In the genomic region with DNA sequence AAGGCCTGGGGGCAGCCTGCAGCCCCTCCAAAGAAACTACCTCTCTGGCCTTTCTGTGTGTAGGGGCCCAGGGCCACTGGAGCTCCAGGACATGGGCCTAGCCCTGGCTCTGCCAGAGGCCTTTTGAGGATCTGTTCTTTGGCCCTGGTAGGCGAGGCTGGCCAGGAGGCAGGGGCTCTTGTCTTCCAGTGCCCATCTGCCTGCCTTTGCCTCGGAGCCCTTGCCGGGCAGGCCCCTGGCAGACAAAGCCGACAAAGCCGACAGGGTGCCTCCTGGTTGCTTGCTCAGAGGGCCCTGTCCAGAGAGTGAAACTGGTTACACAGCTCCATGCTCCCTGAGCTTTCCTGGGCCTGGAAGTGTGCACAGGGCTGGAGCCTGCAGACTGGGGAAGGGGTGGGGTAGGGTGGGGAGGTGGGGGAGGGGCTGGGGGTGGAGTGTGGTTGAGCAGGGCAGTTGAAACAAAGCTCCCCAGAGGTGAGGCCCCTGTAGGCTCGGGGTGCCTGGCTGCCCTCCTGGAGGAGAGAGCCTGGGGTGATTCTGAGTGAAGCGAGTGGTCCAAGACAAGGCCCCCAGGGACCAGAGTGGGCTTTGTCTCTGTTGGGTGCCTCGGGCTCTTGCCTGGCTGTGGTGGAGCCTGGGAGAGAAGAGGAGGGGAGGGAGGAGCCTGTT, we compare ENCODE assay signal across 7 cellular contexts. TPM values are rescaled to one million over a fixed set of nuclear protein-coding genes. Genes with fewer than 3 reads are reported as not detected.
DNase-seq lines count a peak whose midpoint lies in the region; ATAC-seq and TF ChIP-seq lines count a peak whose summit lies in the region.

No MANE protein-coding gene starts in this region.

- DNase-seq in H9 (peak; percentile 77), NCI-H1092 treated with DMSO at 0.1 percent for 48 hours (lab: John Stamatoyannopoulos, UW) (peak; percentile 81), foreskin melanocyte (peak; percentile 29), neuronal stem cell (ENCODE audit: low spot score) (no peak), dedifferentiated amniotic fluid mesenchymal stem cell (ENCODE audit: extremely low spot score) (no peak)
- DNase-seq in activated T-cell treated with anti-CD3 and anti-CD28 coated beads, Interleukin-2, amount 50 U/mL, for 4 hours: peak; percentile 19

- H3K27ac Mint-ChIP-seq in H9: peak overlapping the region; percentile 98 to 99 (median 99)

- no peaks in the 10 kb centered on the region for H4K20me1 ChIP-seq in H9 (ENCODE audit: control insufficient read depth, insufficient read depth, insufficient read length)

- H3K14ac ChIP-seq in H9 (ENCODE audit: insufficient read depth, low read length) (peak overlapping the region; percentile 84), neuronal stem cell (ENCODE audit: low read length) (peak overlapping the region; percentile 5)

- H3T11ph ChIP-seq in H9 (ENCODE audit: low read length): peak overlapping the region; percentile 11

- H3K9ac ChIP-seq in H9 (ENCODE audit: extremely low read depth, insufficient read length, low read length) (peak overlapping the region; percentile 7), neuronal stem cell (ENCODE audit: low read depth, low read length, poor library complexity) (peak overlapping the region; percentile 89)

- H4K5ac ChIP-seq in H9 (ENCODE audit: insufficient read length, low read depth, low read length): no peak overlapping the region

- TF ChIP-seq CTCF in H9 (conservative IDR thresholded peaks at IDR 0.05): no peak

- H3K4ac ChIP-seq in H9 (ENCODE audit: low read depth, low read length) (peak overlapping the region; percentile 17; the same call in 1 of the 2 replicates), neuronal stem cell (ENCODE audit: low read length) (peak overlapping the region; percentile 31)

- H3K4me3 Mint-ChIP-seq in H9: peak overlapping the region; percentile 69 to 79
- H3K4me3 Mint-ChIP-seq in activated T-cell treated with anti-CD3 and anti-CD28 coated beads, Interleukin-2, amount 50 U/mL, for 4 hours: peak overlapping the region; percentile 83

- no peaks in the 10 kb centered on the region; a peak in 1 of 5 replicates for H3K9me3 Mint-ChIP-seq in H9
- H3K9me3 Mint-ChIP-seq in activated T-cell treated with anti-CD3 and anti-CD28 coated beads, Interleukin-2, amount 50 U/mL, for 4 hours: no peaks in the 10 kb centered on the region

- H3K27me3 ChIP-seq in H9 (ENCODE audit: insufficient read depth, low read length) (no peaks in the 10 kb centered on the region), neuronal stem cell (ENCODE audit: control insufficient read depth in 3 of 3, insufficient read depth in 3 of 3, low read depth in 1 of 3, low read length in 3 of 3) (no peaks in the 10 kb centered on the region)

- H4K91ac ChIP-seq in H9 (ENCODE audit: insufficient read length, low read depth, low read length) (peak overlapping the region; percentile 90), neuronal stem cell (ENCODE audit: low read depth, low read length, poor library complexity) (peak overlapping the region; percentile 98)

- peaks cover 5% of the 10 kb centered on the region for H3K23me2 ChIP-seq in H9 (ENCODE audit: insufficient read length, low read depth, low read length, poor library complexity, severe bottlenecking)

- no peak overlapping the region for H2BK5ac ChIP-seq in H9 (ENCODE audit: insufficient read length, low read length)
- peak overlapping the region; percentile 99 for H2BK5ac ChIP-seq in neuronal stem cell (ENCODE audit: low read length)

- WGBS in H9 (ENCODE audit: extremely low coverage, insufficient read length, low lambda C conversion rate): no CpG with 5 or more reads among the region's 8 CpGs
- WGBS in neuronal stem cell (ENCODE audit: extremely low coverage in 2 of 2, insufficient read length in 2 of 2, insufficient replicate concordance in 1 of 2), 2 donors: no CpG with 5 or more reads among the region's 8 CpGs

- H3K18ac ChIP-seq in H9 (ENCODE audit: insufficient read length, low read depth, low read length) (peak overlapping the region; percentile 88), neuronal stem cell (ENCODE audit: low read length) (peak overlapping the region; percentile 100)

- H3K23ac ChIP-seq in H9 (ENCODE audit: insufficient read length, low read depth, low read length) (no peak overlapping the region), neuronal stem cell (ENCODE audit: low read depth, low read length, poor library complexity) (peak overlapping the region; percentile 8)

- H2AK5ac ChIP-seq in H9 (ENCODE audit: insufficient read length, low read length) (no peak overlapping the region), neuronal stem cell (ENCODE audit: low read depth, low read length) (peak overlapping the region; percentile 100)

- H3K4me2 ChIP-seq in H9 (ENCODE audit: insufficient read depth, insufficient read length, low read length): peak overlapping the region; percentile 55
- H3K4me2 ChIP-seq in neuronal stem cell (ENCODE audit: insufficient read depth, low read length, poor library complexity, severe bottlenecking): peak overlapping the region; percentile 58

- H3K79me2 ChIP-seq in H9 (ENCODE audit: insufficient read depth, low read length): no peaks in the 10 kb centered on the region

- ATAC-seq in activated T-cell treated with anti-CD3 and anti-CD28 coated beads, Interleukin-2, amount 50 U/mL, for 4 hours: peak; percentile 3 to 7

- peaks cover 22 to 57% of the 10 kb centered on the region in 2 donors for H3K36me3 ChIP-seq in neuronal stem cell (replicated peaks in 1 of 2; ENCODE audit: control insufficient read depth in 2 of 2, insufficient read depth in 2 of 2, low read length in 2 of 2)

- H3K4me1 Mint-ChIP-seq in H9: peaks cover 50 to 60% of the 10 kb centered on the region in 2 experiments
- H3K4me1 Mint-ChIP-seq in activated T-cell treated with anti-CD3 and anti-CD28 coated beads, Interleukin-2, amount 50 U/mL, for 4 hours (ENCODE audit: low read depth): peaks cover 40% of the 10 kb centered on the region

- no peaks in the 10 kb centered on the region for H3K9me3 ChIP-seq in H9 (ENCODE audit: control insufficient read depth, low read depth, low read length)
- H3K9me3 ChIP-seq in neuronal stem cell (replicated peaks in 1 of 2; ENCODE audit: control insufficient read depth in 2 of 2, insufficient read depth in 1 of 2, low read depth in 1 of 2, low read length in 2 of 2): no peaks in the 10 kb centered on the region

- no peak overlapping the region for H4K8ac ChIP-seq in H9 (replicated peaks; ENCODE audit: insufficient read length, low read depth, low read length)
- peak overlapping the region; percentile 53 for H4K8ac ChIP-seq in neuronal stem cell (ENCODE audit: low read depth, low read length)

- H3K27ac ChIP-seq in H9 (ENCODE audit: insufficient read length, low read depth, low read length) (peak overlapping the region; percentile 84), neuronal stem cell (replicated peaks; ENCODE audit: low read length) (peak overlapping the region; percentile 100)

- H2BK12ac ChIP-seq in H9 (ENCODE audit: insufficient read length, low read depth, low read length): peak overlapping the region; percentile 26
- peak overlapping the region; percentile 3 for H2BK12ac ChIP-seq in neuronal stem cell (ENCODE audit: low read length)

- no peak overlapping the region for H3K56ac ChIP-seq in H9 (ENCODE audit: insufficient read length, low read depth, low read length)

- peaks cover 10% of the 10 kb centered on the region; the same call in 1 of the 2 replicates for H3K4me1 ChIP-seq in H9 (ENCODE audit: insufficient read depth, low read length)
- peaks cover 44 to 60% of the 10 kb centered on the region in 2 donors for H3K4me1 ChIP-seq in neuronal stem cell (ENCODE audit: control insufficient read depth in 2 of 2, insufficient read depth in 1 of 2, low read depth in 1 of 2, low read length in 2 of 2)

- peaks cover 1% of the 10 kb centered on the region; the same call in 1 of the 2 replicates for H3K27me3 Mint-ChIP-seq in H9 (ENCODE audit: low read depth)
- H3K27me3 Mint-ChIP-seq in activated T-cell treated with anti-CD3 and anti-CD28 coated beads, Interleukin-2, amount 50 U/mL, for 4 hours (ENCODE audit: low read depth): no peaks in the 10 kb centered on the region

- no peaks in the 10 kb centered on the region for H3K79me1 ChIP-seq in H9 (ENCODE audit: insufficient read depth, low read depth, low read length, poor library complexity, severe bottlenecking)
- H3K79me1 ChIP-seq in neuronal stem cell (ENCODE audit: low read depth, low read length): peaks cover 8% of the 10 kb centered on the region

- H2BK20ac ChIP-seq in H9 (ENCODE audit: low read depth, low read length, poor library complexity, severe bottlenecking): no peak overlapping the region

- H3K4me3 ChIP-seq in GM08714 (ENCODE audit: low read length) (peak overlapping the region; percentile 44; the same call in 1 of the 2 replicates), neuronal stem cell (ENCODE audit: low read length in 2 of 2) (peak overlapping the region; percentile 49 to 62)

- H3K36me3 Mint-ChIP-seq in H9 (ENCODE audit: insufficient read depth in 1 of 3, low read depth in 3 of 3): peaks cover 14 to 49% (median 37%) of the 10 kb centered on the region in 3 experiments; a peak in 6 of 7 replicates
- peaks cover 13% of the 10 kb centered on the region for H3K36me3 Mint-ChIP-seq in activated T-cell treated with anti-CD3 and anti-CD28 coated beads, Interleukin-2, amount 50 U/mL, for 4 hours (ENCODE audit: insufficient read depth)

- H2BK120ac ChIP-seq in H9 (ENCODE audit: low read depth, low read length, poor library complexity, severe bottlenecking): no peak overlapping the region
- H2BK120ac ChIP-seq in neuronal stem cell (ENCODE audit: low read depth, low read length): peak overlapping the region; percentile 98

- H2BK15ac ChIP-seq in H9 (ENCODE audit: low read depth, low read length) (no peak overlapping the region), neuronal stem cell (ENCODE audit: low read length) (peak overlapping the region; percentile 60)

- H2AFZ ChIP-seq in H9 (ENCODE audit: low read length) (no peak overlapping the region), neuronal stem cell (ENCODE audit: low read length) (peak overlapping the region; percentile 45)

RNA-seq across cellular contexts. Expression of gene PTPA, which starts 29.3 kb away (rescaled TPM):
- total RNA-seq in H9 (2021): 140 and 145 TPM in 2 replicates
- 10 to 100 TPM; 80.7 to 90.2 (median 89.9) TPM for total RNA-seq in activated T-cell treated with anti-CD3 and anti-CD28 coated beads, Interleukin-2, amount 50 U/mL, for 4 hours
- 74.5 TPM for polyA plus RNA-seq in neuronal stem cell (2013, experiment 1 of 2)
- 76.7 TPM for polyA plus RNA-seq in neuronal stem cell (2013, experiment 2 of 2)

RNA-seq across cellular contexts. Expression of gene CRAT, which starts 29.9 kb away (rescaled TPM):
- total RNA-seq in H9 (2021): 15.0 and 15.7 TPM in 2 replicates
- total RNA-seq in activated T-cell treated with anti-CD3 and anti-CD28 coated beads, Interleukin-2, amount 50 U/mL, for 4 hours: 1 to 10 TPM; 3.4 to 5.2 (median 5.2) TPM
- polyA plus RNA-seq in neuronal stem cell (2013, experiment 1 of 2): 12.9 TPM
- 12.1 TPM for polyA plus RNA-seq in neuronal stem cell (2013, experiment 2 of 2)

RNA-seq across cellular contexts. Expression of gene IER5L, which starts 37.5 kb away (rescaled TPM):
- 1.0 and 1.3 TPM in 2 replicates for total RNA-seq in H9 (2021)
- total RNA-seq in activated T-cell treated with anti-CD3 and anti-CD28 coated beads, Interleukin-2, amount 50 U/mL, for 4 hours: 1 to 10 TPM; 1.6 to 1.9 (median 1.8) TPM
- polyA plus RNA-seq in neuronal stem cell (2013, experiment 1 of 2): 15.9 TPM
- polyA plus RNA-seq in neuronal stem cell (2013, experiment 2 of 2): 15.2 TPM

RNA-seq across cellular contexts. Expression of gene DOLPP1, which starts 59.6 kb away (rescaled TPM):
- 42.6 and 43.3 TPM in 2 replicates for total RNA-seq in H9 (2021)
- total RNA-seq in activated T-cell treated with anti-CD3 and anti-CD28 coated beads, Interleukin-2, amount 50 U/mL, for 4 hours: 10 to 100 TPM; 27.5 to 30.5 (median 30.3) TPM
- 34.9 TPM for polyA plus RNA-seq in neuronal stem cell (2013, experiment 1 of 2)
- polyA plus RNA-seq in neuronal stem cell (2013, experiment 2 of 2): 34.1 TPM

Comparison
In these comparisons a context has a peak if more than half of its experiments do, and no peak if none do; other contexts are left out.
1. DNase-seq: peak in H9 (single experiment), NCI-H1092 treated with DMSO at 0.1 percent for 48 hours (single experiment), activated T-cell treated with anti-CD3 and anti-CD28 coated beads, Interleukin-2, amount 50 U/mL, for 4 hours (single experiment) and foreskin melanocyte (single experiment); none in neuronal stem cell (single experiment) and dedifferentiated amniotic fluid mesenchymal stem cell (single experiment).